ENCODE assay signal across 2 cellular contexts in the genomic region with DNA sequence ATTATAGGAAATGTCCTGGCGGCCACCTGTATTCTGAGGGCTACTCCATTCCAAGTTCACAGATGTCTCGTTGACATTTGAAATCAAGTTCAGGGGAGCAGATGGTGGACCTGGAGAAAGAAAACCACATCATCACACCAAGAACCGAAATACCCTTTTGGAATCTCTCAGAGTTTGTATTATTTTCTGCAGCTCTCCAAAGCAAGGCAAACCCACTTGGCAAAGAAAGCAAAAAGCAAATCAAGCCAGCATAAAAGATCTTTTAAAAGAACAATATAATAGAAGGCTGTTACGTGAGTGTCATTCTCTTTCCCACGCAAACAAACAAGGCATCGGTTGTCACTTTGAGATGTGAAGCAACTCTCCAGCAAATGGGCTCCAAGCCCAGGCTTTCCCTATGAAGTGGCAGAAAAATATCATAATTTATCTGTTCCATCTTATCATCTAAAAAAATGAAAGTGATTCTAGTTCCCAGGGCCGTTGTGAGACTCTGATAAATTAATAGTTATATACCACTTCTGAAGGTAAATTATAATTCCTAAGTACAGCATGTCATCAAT.
TF ChIP-seq lines count a peak whose summit lies in the region.

No MANE protein-coding gene starts in this region.

TF ChIP-seq in SK-N-SH, 30 proteins besides CTCF, POLR2A, EP300 and RAD21 (continued from another document):
- TF ChIP-seq, protein P1, sequence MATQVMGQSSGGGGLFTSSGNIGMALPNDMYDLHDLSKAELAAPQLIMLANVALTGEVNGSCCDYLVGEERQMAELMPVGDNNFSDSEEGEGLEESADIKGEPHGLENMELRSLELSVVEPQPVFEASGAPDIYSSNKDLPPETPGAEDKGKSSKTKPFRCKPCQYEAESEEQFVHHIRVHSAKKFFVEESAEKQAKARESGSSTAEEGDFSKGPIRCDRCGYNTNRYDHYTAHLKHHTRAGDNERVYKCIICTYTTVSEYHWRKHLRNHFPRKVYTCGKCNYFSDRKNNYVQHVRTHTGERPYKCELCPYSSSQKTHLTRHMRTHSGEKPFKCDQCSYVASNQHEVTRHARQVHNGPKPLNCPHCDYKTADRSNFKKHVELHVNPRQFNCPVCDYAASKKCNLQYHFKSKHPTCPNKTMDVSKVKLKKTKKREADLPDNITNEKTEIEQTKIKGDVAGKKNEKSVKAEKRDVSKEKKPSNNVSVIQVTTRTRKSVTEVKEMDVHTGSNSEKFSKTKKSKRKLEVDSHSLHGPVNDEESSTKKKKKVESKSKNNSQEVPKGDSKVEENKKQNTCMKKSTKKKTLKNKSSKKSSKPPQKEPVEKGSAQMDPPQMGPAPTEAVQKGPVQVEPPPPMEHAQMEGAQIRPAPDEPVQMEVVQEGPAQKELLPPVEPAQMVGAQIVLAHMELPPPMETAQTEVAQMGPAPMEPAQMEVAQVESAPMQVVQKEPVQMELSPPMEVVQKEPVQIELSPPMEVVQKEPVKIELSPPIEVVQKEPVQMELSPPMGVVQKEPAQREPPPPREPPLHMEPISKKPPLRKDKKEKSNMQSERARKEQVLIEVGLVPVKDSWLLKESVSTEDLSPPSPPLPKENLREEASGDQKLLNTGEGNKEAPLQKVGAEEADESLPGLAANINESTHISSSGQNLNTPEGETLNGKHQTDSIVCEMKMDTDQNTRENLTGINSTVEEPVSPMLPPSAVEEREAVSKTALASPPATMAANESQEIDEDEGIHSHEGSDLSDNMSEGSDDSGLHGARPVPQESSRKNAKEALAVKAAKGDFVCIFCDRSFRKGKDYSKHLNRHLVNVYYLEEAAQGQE (IDR thresholded peaks at IDR 0.05; ENCODE audit: low read depth, low read length), result no peak
- TF ChIP-seq, protein P2, sequence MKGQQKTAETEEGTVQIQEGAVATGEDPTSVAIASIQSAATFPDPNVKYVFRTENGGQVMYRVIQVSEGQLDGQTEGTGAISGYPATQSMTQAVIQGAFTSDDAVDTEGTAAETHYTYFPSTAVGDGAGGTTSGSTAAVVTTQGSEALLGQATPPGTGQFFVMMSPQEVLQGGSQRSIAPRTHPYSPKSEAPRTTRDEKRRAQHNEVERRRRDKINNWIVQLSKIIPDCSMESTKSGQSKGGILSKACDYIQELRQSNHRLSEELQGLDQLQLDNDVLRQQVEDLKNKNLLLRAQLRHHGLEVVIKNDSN (IDR thresholded peaks at IDR 0.05; ENCODE audit: borderline replicate concordance, low read depth), result no peak
- no peak for TF ChIP-seq POLR2AphosphoS5 (IDR thresholded peaks at IDR 0.05; ENCODE audit: low read depth, low read length)

TF ChIP-seq in SK-N-SH treated with all-trans-retinoic acid at 6 μM for 48 hours, 23 proteins besides CTCF, POLR2A, EP300 and RAD21 (continued from another document):
- TF ChIP-seq TCF4 (CRISPR knock-in tag; IDR thresholded peaks at IDR 0.05; ENCODE audit: borderline replicate concordance), result no peak
- TF ChIP-seq, protein P3, sequence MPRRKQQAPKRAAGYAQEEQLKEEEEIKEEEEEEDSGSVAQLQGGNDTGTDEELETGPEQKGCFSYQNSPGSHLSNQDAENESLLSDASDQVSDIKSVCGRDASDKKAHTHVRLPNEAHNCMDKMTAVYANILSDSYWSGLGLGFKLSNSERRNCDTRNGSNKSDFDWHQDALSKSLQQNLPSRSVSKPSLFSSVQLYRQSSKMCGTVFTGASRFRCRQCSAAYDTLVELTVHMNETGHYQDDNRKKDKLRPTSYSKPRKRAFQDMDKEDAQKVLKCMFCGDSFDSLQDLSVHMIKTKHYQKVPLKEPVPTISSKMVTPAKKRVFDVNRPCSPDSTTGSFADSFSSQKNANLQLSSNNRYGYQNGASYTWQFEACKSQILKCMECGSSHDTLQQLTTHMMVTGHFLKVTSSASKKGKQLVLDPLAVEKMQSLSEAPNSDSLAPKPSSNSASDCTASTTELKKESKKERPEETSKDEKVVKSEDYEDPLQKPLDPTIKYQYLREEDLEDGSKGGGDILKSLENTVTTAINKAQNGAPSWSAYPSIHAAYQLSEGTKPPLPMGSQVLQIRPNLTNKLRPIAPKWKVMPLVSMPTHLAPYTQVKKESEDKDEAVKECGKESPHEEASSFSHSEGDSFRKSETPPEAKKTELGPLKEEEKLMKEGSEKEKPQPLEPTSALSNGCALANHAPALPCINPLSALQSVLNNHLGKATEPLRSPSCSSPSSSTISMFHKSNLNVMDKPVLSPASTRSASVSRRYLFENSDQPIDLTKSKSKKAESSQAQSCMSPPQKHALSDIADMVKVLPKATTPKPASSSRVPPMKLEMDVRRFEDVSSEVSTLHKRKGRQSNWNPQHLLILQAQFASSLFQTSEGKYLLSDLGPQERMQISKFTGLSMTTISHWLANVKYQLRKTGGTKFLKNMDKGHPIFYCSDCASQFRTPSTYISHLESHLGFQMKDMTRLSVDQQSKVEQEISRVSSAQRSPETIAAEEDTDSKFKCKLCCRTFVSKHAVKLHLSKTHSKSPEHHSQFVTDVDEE (CRISPR knock-in tag; IDR thresholded peaks at IDR 0.05), result no peak
- TF ChIP-seq, protein P4, sequence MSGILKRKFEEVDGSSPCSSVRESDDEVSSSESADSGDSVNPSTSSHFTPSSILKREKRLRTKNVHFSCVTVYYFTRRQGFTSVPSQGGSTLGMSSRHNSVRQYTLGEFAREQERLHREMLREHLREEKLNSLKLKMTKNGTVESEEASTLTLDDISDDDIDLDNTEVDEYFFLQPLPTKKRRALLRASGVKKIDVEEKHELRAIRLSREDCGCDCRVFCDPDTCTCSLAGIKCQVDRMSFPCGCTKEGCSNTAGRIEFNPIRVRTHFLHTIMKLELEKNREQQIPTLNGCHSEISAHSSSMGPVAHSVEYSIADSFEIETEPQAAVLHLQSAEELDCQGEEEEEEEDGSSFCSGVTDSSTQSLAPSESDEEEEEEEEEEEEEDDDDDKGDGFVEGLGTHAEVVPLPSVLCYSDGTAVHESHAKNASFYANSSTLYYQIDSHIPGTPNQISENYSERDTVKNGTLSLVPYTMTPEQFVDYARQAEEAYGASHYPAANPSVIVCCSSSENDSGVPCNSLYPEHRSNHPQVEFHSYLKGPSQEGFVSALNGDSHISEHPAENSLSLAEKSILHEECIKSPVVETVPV (CRISPR knock-in tag; IDR thresholded peaks at IDR 0.05), result no peak
- TF ChIP-seq ARNTL (CRISPR knock-in tag; IDR thresholded peaks at IDR 0.05; ENCODE audit: borderline replicate concordance, low read depth), result no peak
